Comparison of ENCODE assay signal across 36 cellular contexts in genomic region chr1:2972011-2972878, GRCh38. TPM values are rescaled to one million over a fixed set of nuclear protein-coding genes. Genes with fewer than 3 reads are reported as not detected.
DNase-seq lines count a peak whose midpoint lies in the region; ATAC-seq, FAIRE-seq and TF ChIP-seq lines count a peak whose summit lies in the region.
"Had no signal": no experiment of that assay in that cellular context is flagged by ENCODE, and none has a peak within 500 bp of the region (broad histone marks: within the 10 kb centered on the region; RNA-seq: fewer than 3 reads in every experiment).

No MANE protein-coding gene starts in this region.

- H3K9me3 ChIP-seq in RWPE2 (ENCODE audit: severe bottlenecking) (no peaks in the 10 kb centered on the region), sigmoid colon (no peaks in the 10 kb centered on the region), small intestine (ENCODE audit: control insufficient read depth, low read depth) (no peaks in the 10 kb centered on the region)
- H3K9me3 ChIP-seq: BLaER1, Caco-2, left ventricle myocardium inferior, thoracic aorta had no signal

- H3K36me3 ChIP-seq in RWPE2 (ENCODE audit: low read depth) (no peaks in the 10 kb centered on the region), sigmoid colon (no peaks in the 10 kb centered on the region), small intestine (ENCODE audit: control insufficient read depth in 2 of 2, insufficient read depth in 2 of 2, low read length in 2 of 2) (no peaks in the 10 kb centered on the region)
- H3K36me3 ChIP-seq: BLaER1, cardiac muscle cell, left ventricle myocardium inferior, thoracic aorta had no signal

- WGBS in sigmoid colon, 2 donors = 80 to 84% methylated on average over 27 of the region's 27 CpGs
- 80 to 84% (median 84%) methylated on average over 26 to 27 of the region's 27 CpGs for WGBS in small intestine, 3 donors

- TF ChIP-seq CTCF in RWPE2 (IDR thresholded peaks at IDR 0.05; ENCODE audit: poor library complexity, severe bottlenecking) (no peak), sigmoid colon (IDR thresholded peaks at IDR 0.05) (no peak)

- H3K4me3 ChIP-seq in RWPE2 (ENCODE audit: severe bottlenecking) = no peak overlapping the region
- no peak overlapping the region for H3K4me3 ChIP-seq in sigmoid colon
- H3K4me3 ChIP-seq in small intestine (ENCODE audit: low read depth in 1 of 2, low read length in 2 of 2) = no peak overlapping the region
- H3K4me3 ChIP-seq: BLaER1, cardiac muscle cell, GM23248, left ventricle myocardium inferior, PC-9, thoracic aorta had no signal

- DNase-seq in D341Med (ENCODE audit: low spot score) = peak; percentile 19
- peak; percentile 49 for DNase-seq in RWPE2 (ENCODE audit: low spot score)
- peak; percentile 19 for DNase-seq in islet precursor cell
- peak; percentile 66 for DNase-seq in sigmoid colon
- DNase-seq in stimulated activated CD4-positive, alpha-beta T cell treated with anti-CD3 and anti-CD28 coated beads, Interleukin-2, amount 100 ng/mL, for 48 hours = no peak
- no peak for DNase-seq in GM19240 (ENCODE audit: insufficient read length, low spot score)
- DNase-seq in small intestine = no peak
- DNase-seq: activated CD4-positive, alpha-beta T cell treated with anti-CD3 and anti-CD28 coated beads for 36 hours; activated CD8-positive, alpha-beta T cell treated with anti-CD3 and anti-CD28 coated beads, Interleukin-2, amount 10 ng/mL, durations not matched to agents 7 days and 5 days; activated naive CD4-positive, alpha-beta T cell; activated naive CD8-positive, alpha-beta T cell treated with anti-CD3 and anti-CD28 coated beads, Interleukin-2, amount 50 U/mL, for 24 hours; activated T-cell treated with anti-CD3 and anti-CD28 coated beads, Interleukin-2, amount 50 U/mL, for 24 hours; Caco-2; cortex of kidney; DMS79; effector memory CD4-positive, alpha-beta T cell; GM23248; left ventricle myocardium inferior; MV-4-11; NCI-H1436 treated with DMSO at 0.1 percent for 48 hours; NCI-H2081 treated with DMSO at 0.1 percent for 48 hours; NCI-H2227 treated with DMSO at 0.1 percent for 48 hours; NCI-H69; PC-9; SHP77 treated with DMSO at 0.1 percent for 48 hours; stimulated activated naive CD8-positive, alpha-beta T cell treated with anti-CD3 and anti-CD28 coated beads, Interleukin-15, Interleukin-2, amounts not matched to agents 100 U/mL and 50 U/mL, for 24 hours had no signal

- H3K27me3 ChIP-seq in RWPE2 (ENCODE audit: insufficient read depth, poor library complexity, severe bottlenecking) = no peaks in the 10 kb centered on the region
- peaks cover 0 to 49% (median 14%) of the 10 kb centered on the region in 3 donors for H3K27me3 ChIP-seq in sigmoid colon
- no peaks in the 10 kb centered on the region for H3K27me3 ChIP-seq in small intestine (ENCODE audit: control insufficient read depth in 2 of 2, insufficient read depth in 2 of 2, low read length in 2 of 2)
- H3K27me3 ChIP-seq: cardiac muscle cell had no signal

- no peak for FAIRE-seq in small intestine (lab: Jason Lieb, UNC)
- FAIRE-seq: astrocyte, G401.6 had no signal

- no peak for TF ChIP-seq POLR2A in sigmoid colon (IDR thresholded peaks at IDR 0.05)

- H3K27ac ChIP-seq in RWPE2 (ENCODE audit: poor library complexity, severe bottlenecking) (no peak overlapping the region), sigmoid colon (no peak overlapping the region), small intestine (ENCODE audit: low read depth in 1 of 2, low read length in 1 of 2) (no peak overlapping the region)
- H3K27ac ChIP-seq: BLaER1, cardiac muscle cell, GM23248, left ventricle myocardium inferior, PC-9, thoracic aorta had no signal

- no peak for ATAC-seq in RWPE2 (ENCODE audit: low read depth)
- ATAC-seq: activated CD4-positive, alpha-beta T cell treated with anti-CD3 and anti-CD28 coated beads for 36 hours; activated CD8-positive, alpha-beta T cell treated with anti-CD3 and anti-CD28 coated beads, Interleukin-2, amount 10 ng/mL, durations not matched to agents 7 days and 5 days; activated naive CD8-positive, alpha-beta T cell treated with anti-CD3 and anti-CD28 coated beads, Interleukin-2, amount 50 U/mL, for 24 hours; stimulated activated naive CD8-positive, alpha-beta T cell treated with anti-CD3 and anti-CD28 coated beads, Interleukin-15, Interleukin-2, amounts not matched to agents 100 U/mL and 50 U/mL, for 24 hours had no signal

- intact Hi-C loops in sigmoid colon (cut with DNase I) = no loop called here

- TF ChIP-seq EP300 in sigmoid colon (IDR thresholded peaks at IDR 0.05) = no peak

- H3K4me1 ChIP-seq in RWPE2 (ENCODE audit: insufficient read depth, poor library complexity, severe bottlenecking) (no peaks in the 10 kb centered on the region), sigmoid colon (no peaks in the 10 kb centered on the region), small intestine (ENCODE audit: control insufficient read depth in 2 of 2, insufficient read depth in 1 of 2, low read depth in 1 of 2, low read length in 1 of 2) (no peaks in the 10 kb centered on the region)
- H3K4me1 ChIP-seq: Caco-2, left ventricle myocardium inferior had no signal

RNA-seq across cellular contexts. Expression of gene ACTRT2, which starts 49.0 kb away (rescaled TPM):
- total RNA-seq in sigmoid colon = not detected
- not detected for polyA plus RNA-seq in sigmoid colon
- not detected for polyA plus RNA-seq in small intestine
- total RNA-seq: activated CD4-positive, alpha-beta T cell treated with anti-CD3 and anti-CD28 coated beads for 36 hours; activated CD8-positive, alpha-beta T cell treated with anti-CD3 and anti-CD28 coated beads, Interleukin-2, amount 10 ng/mL, durations not matched to agents 7 days and 5 days; astrocyte; Caco-2; cardiac muscle cell; epithelial cell of proximal tubule; GM23248; left ventricle myocardium inferior; PC-9; skeletal muscle tissue; T-helper 2 cell treated with Interferon-gamma antibody and Interleukin-4, amounts not matched to agents 100 ng/mL and 5 ng/mL, for 36 hours; thoracic aorta had no signal
- polyA plus RNA-seq: AG04450, cardiac muscle cell, GM23248, IgD-negative memory B cell had no signal

Comparison
In these comparisons a context has a peak if more than half of its experiments do, and no peak if none do; other contexts are left out.
1. DNase-seq: peak in D341Med (single experiment), RWPE2 (single experiment), islet precursor cell (single experiment) and sigmoid colon (single experiment); none in stimulated activated CD4-positive, alpha-beta T cell treated with anti-CD3 and anti-CD28 coated beads, Interleukin-2, amount 100 ng/mL, for 48 hours (0 of 2), GM19240 (single experiment) and small intestine (single experiment).